Comparison of ENCODE assay signal across 9 cellular contexts in the genomic region with DNA sequence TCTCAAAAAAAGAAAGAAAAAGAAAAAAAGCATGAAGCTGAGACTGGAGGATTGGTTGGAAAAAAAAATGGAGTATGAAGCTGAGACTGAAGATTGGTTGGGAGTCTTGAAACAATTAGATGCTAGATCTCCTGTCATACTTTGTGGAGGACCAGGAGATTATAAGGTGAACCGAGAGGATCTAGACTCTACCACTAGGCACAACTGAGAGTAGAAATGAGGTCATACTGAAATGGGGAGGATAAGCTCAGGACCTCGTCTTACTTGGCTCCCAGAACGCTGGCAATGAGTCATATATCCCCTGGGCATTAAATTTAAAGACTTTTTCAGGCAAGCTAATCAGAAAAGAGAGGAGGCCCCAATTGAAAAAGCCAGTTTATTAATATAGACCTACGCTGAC. TPM values are rescaled to one million over a fixed set of nuclear protein-coding genes. Genes with fewer than 3 reads are reported as not detected.
DNase-seq lines count a peak whose midpoint lies in the region; ATAC-seq and TF ChIP-seq lines count a peak whose summit lies in the region.
"Had no signal": no experiment of that assay in that cellular context is flagged by ENCODE, and none has a peak within 500 bp of the region (broad histone marks: within the 10 kb centered on the region; RNA-seq: fewer than 3 reads in every experiment).

No MANE protein-coding gene starts in this region.

- H3K4me1 Mint-ChIP-seq in osteocyte (ENCODE audit: unreplicated experiment): peaks cover 34% of the 10 kb centered on the region
- H3K4me1 Mint-ChIP-seq in activated naive CD4-positive, alpha-beta T cell treated with anti-CD3 and anti-CD28 coated beads for 36 hours (ENCODE audit: low read depth): peaks cover 45% of the 10 kb centered on the region

- no peaks in the 10 kb centered on the region for H3K9me3 Mint-ChIP-seq in osteocyte (ENCODE audit: unreplicated experiment)
- H3K9me3 Mint-ChIP-seq in activated naive CD4-positive, alpha-beta T cell treated with anti-CD3 and anti-CD28 coated beads for 36 hours: no peaks in the 10 kb centered on the region

- no peaks in the 10 kb centered on the region for H3K27me3 Mint-ChIP-seq in osteocyte (ENCODE audit: unreplicated experiment)
- H3K27me3 Mint-ChIP-seq in activated naive CD4-positive, alpha-beta T cell treated with anti-CD3 and anti-CD28 coated beads for 36 hours (ENCODE audit: low read depth): no peaks in the 10 kb centered on the region

- no peak overlapping the region for H3K4me3 Mint-ChIP-seq in osteocyte (ENCODE audit: unreplicated experiment)
- no peak overlapping the region for H3K4me3 Mint-ChIP-seq in activated naive CD4-positive, alpha-beta T cell treated with anti-CD3 and anti-CD28 coated beads for 36 hours

- H3K27ac Mint-ChIP-seq in osteocyte (ENCODE audit: unreplicated experiment): peak overlapping the region; percentile 58
- no peak overlapping the region for H3K27ac Mint-ChIP-seq in activated naive CD4-positive, alpha-beta T cell treated with anti-CD3 and anti-CD28 coated beads for 36 hours

- peak; percentile 26 for ATAC-seq in HG03342 (IDR thresholded peaks at IDR 0.05; ENCODE audit: unreplicated experiment)
- no peak for ATAC-seq in GM18498 (IDR thresholded peaks at IDR 0.05; ENCODE audit: unreplicated experiment)
- ATAC-seq in HG03025 (IDR thresholded peaks at IDR 0.05; ENCODE audit: low FRiP score, unreplicated experiment): no peak

- TF ChIP-seq CTCF in GM12864 (IDR thresholded peaks at IDR 0.05; ENCODE audit: low read depth, low read length, missing control alignments) (no peak), astrocyte of the cerebellum (IDR thresholded peaks at IDR 0.05; ENCODE audit: low read depth, low read length, missing control alignments) (no peak), osteocyte (IDR thresholded peaks at IDR 0.05) (no peak)

- DNase-seq in GM12864 (ENCODE audit: low read depth) (peak; percentile 10), astrocyte of the cerebellum (ENCODE audit: low read depth) (peak; percentile 47), osteocyte (ENCODE audit: extremely low spot score, unreplicated experiment) (no peak), NCI-H146 treated with DMSO at 0.1 percent for 48 hours (lab: John Stamatoyannopoulos, UW; ENCODE audit: unreplicated experiment) (no peak)
- no peak for DNase-seq in activated naive CD4-positive, alpha-beta T cell treated with anti-CD3 and anti-CD28 coated beads for 36 hours
- DNase-seq: KG1 had no signal

- in situ Hi-C loops in astrocyte of the cerebellum (cut with HindIII; ENCODE audit: low sequenced_read_pairs): no loop called here

- H3K4me3 ChIP-seq in GM12864 (ENCODE audit: low read depth, low read length): no peak overlapping the region
- no peak overlapping the region for H3K4me3 ChIP-seq in astrocyte of the cerebellum (ENCODE audit: low read depth, low read length)

- intact Hi-C loops in activated naive CD4-positive, alpha-beta T cell treated with anti-CD3 and anti-CD28 coated beads for 36 hours (cut with micrococcal nuclease): no loop called here

- CTCF ChIA-PET in activated naive CD4-positive, alpha-beta T cell treated with anti-CD3 and anti-CD28 coated beads for 36 hours (lab: Charles Lee): interaction anchor here (0.5 to 5.9 kb wide), 4 partner anchors 9 to 265 kb away, joined by 3 to 53 read pairs (median 4); no protein-coding TSS in a partner anchor

- H3K36me3 Mint-ChIP-seq in osteocyte (ENCODE audit: unreplicated experiment): no peaks in the 10 kb centered on the region
- H3K36me3 Mint-ChIP-seq in activated naive CD4-positive, alpha-beta T cell treated with anti-CD3 and anti-CD28 coated beads for 36 hours (ENCODE audit: low read depth): no peaks in the 10 kb centered on the region

RNA-seq across cellular contexts. Expression of gene ORC2, which starts 3.3 kb away (rescaled TPM):
- total RNA-seq in osteocyte: 24.0 and 25.5 TPM in 2 replicates
- 10 to 100 TPM; 53.7 to 56.8 TPM for total RNA-seq in activated naive CD4-positive, alpha-beta T cell treated with anti-CD3 and anti-CD28 coated beads for 36 hours

Comparison
In these comparisons a context has a peak if more than half of its experiments do, and no peak if none do; other contexts are left out.
1. DNase-seq: peak in GM12864 (single experiment) and astrocyte of the cerebellum (single experiment); none in osteocyte (single experiment), NCI-H146 treated with DMSO at 0.1 percent for 48 hours (single experiment) and activated naive CD4-positive, alpha-beta T cell treated with anti-CD3 and anti-CD28 coated beads for 36 hours (single experiment).